Comparison of ENCODE assay signal across 22 cellular contexts in the genomic region with DNA sequence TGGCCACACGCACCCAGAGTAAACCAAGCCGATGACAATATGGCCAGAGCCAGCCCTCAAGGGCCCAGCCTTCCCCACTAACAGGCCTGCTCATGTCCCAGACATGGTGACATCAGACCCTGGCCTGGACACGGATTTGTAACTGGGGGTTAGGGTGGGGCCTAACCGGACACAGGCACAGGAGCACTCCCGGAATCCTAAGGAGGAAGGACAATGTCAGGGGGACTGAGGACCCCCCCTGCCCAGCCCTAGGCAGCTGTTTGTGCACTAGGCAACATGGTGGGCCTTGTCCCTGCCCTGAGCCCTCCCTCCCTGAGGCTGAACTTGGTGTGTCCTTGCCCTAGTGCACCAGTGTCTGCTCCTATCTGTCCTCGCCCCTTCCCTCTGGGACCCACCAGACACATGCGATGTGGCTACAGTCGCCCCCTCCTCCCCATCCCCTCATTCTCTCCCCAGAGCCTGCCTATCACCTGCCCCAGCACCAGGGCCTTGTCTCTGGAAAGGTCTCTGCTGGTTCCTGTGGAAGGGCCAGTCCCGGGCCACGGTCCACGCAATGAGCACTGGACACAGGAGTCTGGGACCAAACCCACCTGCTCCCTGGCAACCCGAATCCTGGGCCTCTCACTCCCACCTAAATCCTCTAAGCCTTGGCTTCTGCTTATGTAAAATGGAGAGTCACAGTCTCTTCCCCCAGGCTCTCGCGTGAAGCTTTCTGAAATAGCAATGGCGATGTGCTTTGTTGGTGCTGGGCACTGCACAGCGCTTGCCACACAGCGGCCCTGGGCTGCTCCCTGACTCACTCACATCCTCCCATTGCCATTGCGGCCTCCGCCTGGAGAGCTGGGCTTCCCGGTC.
DNase-seq lines count a peak whose midpoint lies in the region; ATAC-seq and TF ChIP-seq lines count a peak whose summit lies in the region.
"Had no signal": no experiment of that assay in that cellular context is flagged by ENCODE, and none has a peak within 500 bp of the region (broad histone marks: within the 10 kb centered on the region; RNA-seq: fewer than 3 reads in every experiment).

No MANE protein-coding gene starts in this region.

- peaks cover 0 to 2% (median 0%) of the 10 kb centered on the region in 4 donors for H3K4me1 Mint-ChIP-seq in naive thymus-derived CD8-positive, alpha-beta T cell

- H3K4me1 ChIP-seq in neuronal stem cell (ENCODE audit: control insufficient read depth in 2 of 2, insufficient read depth in 1 of 2, low read depth in 1 of 2, low read length in 2 of 2) (no peaks in the 10 kb centered on the region), vagina (no peaks in the 10 kb centered on the region)
- H3K4me1 ChIP-seq in effector memory CD4-positive, alpha-beta T cell (ENCODE audit: control insufficient read depth, insufficient read depth, low read length, poor library complexity, severe bottlenecking), result no peaks in the 10 kb centered on the region
- H3K4me1 ChIP-seq: Caco-2, HAP-1, Peyer's patch, SJSA1 had no signal

- WGBS in neuronal stem cell (ENCODE audit: extremely low coverage in 2 of 2, insufficient read length in 2 of 2, insufficient replicate concordance in 1 of 2), 2 donors, result no CpG with 5 or more reads among the region's 20 CpGs

- no peak overlapping the region for H3K23ac ChIP-seq in neuronal stem cell (ENCODE audit: low read depth, low read length, poor library complexity)

- no peak overlapping the region for H3K9ac ChIP-seq in neuronal stem cell (ENCODE audit: low read depth, low read length, poor library complexity)

- ATAC-seq in naive thymus-derived CD8-positive, alpha-beta T cell, result no peak

- H3K18ac ChIP-seq in neuronal stem cell (ENCODE audit: low read length), result peak overlapping the region; percentile 58

- no peak overlapping the region for H3K27ac Mint-ChIP-seq in naive thymus-derived CD8-positive, alpha-beta T cell
- H3K27ac Mint-ChIP-seq: CD4-positive, alpha-beta T cell had no signal

- intact Hi-C loops in vagina (cut with DNase I), result no loop called here

- H3K79me1 ChIP-seq in neuronal stem cell (ENCODE audit: low read depth, low read length), result no peaks in the 10 kb centered on the region

- H3K36me3 Mint-ChIP-seq in naive thymus-derived CD8-positive, alpha-beta T cell, result no peaks in the 10 kb centered on the region

- peak overlapping the region; percentile 49 for H2BK15ac ChIP-seq in neuronal stem cell (ENCODE audit: low read length)

- H3K36me3 ChIP-seq in neuronal stem cell (replicated peaks in 1 of 2; ENCODE audit: control insufficient read depth in 2 of 2, insufficient read depth in 2 of 2, low read length in 2 of 2) (no peaks in the 10 kb centered on the region), vagina (no peaks in the 10 kb centered on the region)
- H3K36me3 ChIP-seq in effector memory CD4-positive, alpha-beta T cell (ENCODE audit: control insufficient read depth, insufficient read depth, low read length), result no peaks in the 10 kb centered on the region
- H3K36me3 ChIP-seq: HAP-1, Peyer's patch, SJSA1 had no signal

- H3K4me3 Mint-ChIP-seq in naive thymus-derived CD8-positive, alpha-beta T cell, result no peak overlapping the region
- H3K4me3 Mint-ChIP-seq: CD4-positive, alpha-beta T cell had no signal

- POLR2A ChIA-PET in naive thymus-derived CD8-positive, alpha-beta T cell (lab: Charles Lee), result no interaction called here

- peak overlapping the region; percentile 16 for H2BK12ac ChIP-seq in neuronal stem cell (ENCODE audit: low read length)

- no peak overlapping the region for H4K8ac ChIP-seq in neuronal stem cell (ENCODE audit: low read depth, low read length)

- H3K14ac ChIP-seq in neuronal stem cell (ENCODE audit: low read length), result peak overlapping the region; percentile 8

- H2BK120ac ChIP-seq in neuronal stem cell (ENCODE audit: low read depth, low read length), result no peak overlapping the region

- DNase-seq in activated CD8-positive, alpha-beta memory T cell treated with anti-CD3 and anti-CD28 coated beads for 24 hours, result peak; percentile 32
- no peak for DNase-seq in activated CD8-positive, alpha-beta memory T cell treated with anti-CD3 and anti-CD28 coated beads, Interleukin-2, amount 50 U/mL, for 4 hours
- DNase-seq in coronary artery (ENCODE audit: low spot score) (peak; percentile 65), neuronal stem cell (ENCODE audit: low spot score) (no peak), vagina (ENCODE audit: extremely low spot score in 2 of 2) (peak; percentile 67 to 82), HuH-7 (ENCODE audit: low spot score) (no peak)
- DNase-seq in naive thymus-derived CD8-positive, alpha-beta T cell, result no peak
- no peak for DNase-seq in effector memory CD4-positive, alpha-beta T cell
- DNase-seq: CD4-positive, alpha-beta T cell; GF-D8; MM.1S; NCI-H1092; NCI-H1436 treated with DMSO at 0.1 percent for 48 hours; NCI-H2029 treated with DMSO at 0.1 percent for 48 hours; NCI-H2171 treated with DMSO at 0.1 percent for 48 hours; NCI-H748 treated with DMSO at 0.1 percent for 48 hours; NK-92 treated with Interleukin-12 subunit alpha and Interleukin-12 subunit beta, amount 100 ng/mL, for 24 hours had no signal

- no peak overlapping the region for H2AK5ac ChIP-seq in neuronal stem cell (ENCODE audit: low read depth, low read length)

- H3K4me2 ChIP-seq in neuronal stem cell (ENCODE audit: insufficient read depth, low read length, poor library complexity, severe bottlenecking), result no peak overlapping the region

- H3K27ac ChIP-seq in coronary artery (no peak overlapping the region), neuronal stem cell (replicated peaks; ENCODE audit: low read length) (no peak overlapping the region), vagina (no peak overlapping the region)
- no peak overlapping the region for H3K27ac ChIP-seq in effector memory CD4-positive, alpha-beta T cell (ENCODE audit: insufficient read depth, low read length, poor library complexity, severe bottlenecking)
- H3K27ac ChIP-seq: 22Rv1, Peyer's patch, SJSA1 had no signal

- H2BK5ac ChIP-seq in neuronal stem cell (ENCODE audit: low read length), result no peak overlapping the region

- H4K91ac ChIP-seq in neuronal stem cell (ENCODE audit: low read depth, low read length, poor library complexity), result no peak overlapping the region

- peaks cover 0 to 5% (median 0%) of the 10 kb centered on the region in 9 donors for H3K9me3 Mint-ChIP-seq in naive thymus-derived CD8-positive, alpha-beta T cell
- H3K9me3 Mint-ChIP-seq: CD4-positive, alpha-beta T cell had no signal

- peak overlapping the region; percentile 11 for H2AFZ ChIP-seq in neuronal stem cell (ENCODE audit: low read length)

- peaks cover 3 to 23% (median 4%) of the 10 kb centered on the region in 5 donors for H3K27me3 Mint-ChIP-seq in naive thymus-derived CD8-positive, alpha-beta T cell

- no peak for TF ChIP-seq CTCF in coronary artery (IDR thresholded peaks at IDR 0.05)
- TF ChIP-seq CTCF in vagina (IDR thresholded peaks at IDR 0.05), result no peak

- peaks cover 0 to 5% (median 0%) of the 10 kb centered on the region in 3 experiments for H3K27me3 ChIP-seq in neuronal stem cell (ENCODE audit: control insufficient read depth in 3 of 3, insufficient read depth in 3 of 3, low read depth in 1 of 3, low read length in 3 of 3)
- no peaks in the 10 kb centered on the region for H3K27me3 ChIP-seq in vagina
- H3K27me3 ChIP-seq in effector memory CD4-positive, alpha-beta T cell (replicated peaks; ENCODE audit: control insufficient read depth, insufficient read depth, low read length, poor library complexity, severe bottlenecking), result no peaks in the 10 kb centered on the region
- H3K27me3 ChIP-seq: Peyer's patch had no signal

- H3K4me3 ChIP-seq in coronary artery (no peak overlapping the region), neuronal stem cell (ENCODE audit: low read length in 2 of 2) (no peak overlapping the region), vagina (no peak overlapping the region)
- no peak overlapping the region for H3K4me3 ChIP-seq in effector memory CD4-positive, alpha-beta T cell (ENCODE audit: insufficient read depth, low read depth, low read length, poor library complexity, severe bottlenecking)
- H3K4me3 ChIP-seq: HAP-1, Peyer's patch, SJSA1 had no signal

- H3K4ac ChIP-seq in neuronal stem cell (ENCODE audit: low read length), result no peak overlapping the region

- H3K9me3 ChIP-seq in neuronal stem cell (replicated peaks in 1 of 2; ENCODE audit: control insufficient read depth in 2 of 2, insufficient read depth in 1 of 2, low read depth in 1 of 2, low read length in 2 of 2) (no peaks in the 10 kb centered on the region), vagina (no peaks in the 10 kb centered on the region)
- H3K9me3 ChIP-seq in effector memory CD4-positive, alpha-beta T cell (ENCODE audit: control insufficient read depth, low read length), result no peaks in the 10 kb centered on the region
- H3K9me3 ChIP-seq: Caco-2, HAP-1, Peyer's patch, SJSA1 had no signal

- no peak for TF ChIP-seq POLR2A in vagina (IDR thresholded peaks at IDR 0.05)

Comparison
In these comparisons a context has a peak if more than half of its experiments do, and no peak if none do; other contexts are left out.
1. DNase-seq: peak in activated CD8-positive, alpha-beta memory T cell treated with anti-CD3 and anti-CD28 coated beads for 24 hours (single experiment), coronary artery (single experiment) and vagina (2 of 2); none in activated CD8-positive, alpha-beta memory T cell treated with anti-CD3 and anti-CD28 coated beads, Interleukin-2, amount 50 U/mL, for 4 hours (single experiment), neuronal stem cell (single experiment), HuH-7 (single experiment), naive thymus-derived CD8-positive, alpha-beta T cell (0 of 10) and effector memory CD4-positive, alpha-beta T cell (0 of 3).